ENCODE assay signal across 8 cellular contexts in the genomic region with DNA sequence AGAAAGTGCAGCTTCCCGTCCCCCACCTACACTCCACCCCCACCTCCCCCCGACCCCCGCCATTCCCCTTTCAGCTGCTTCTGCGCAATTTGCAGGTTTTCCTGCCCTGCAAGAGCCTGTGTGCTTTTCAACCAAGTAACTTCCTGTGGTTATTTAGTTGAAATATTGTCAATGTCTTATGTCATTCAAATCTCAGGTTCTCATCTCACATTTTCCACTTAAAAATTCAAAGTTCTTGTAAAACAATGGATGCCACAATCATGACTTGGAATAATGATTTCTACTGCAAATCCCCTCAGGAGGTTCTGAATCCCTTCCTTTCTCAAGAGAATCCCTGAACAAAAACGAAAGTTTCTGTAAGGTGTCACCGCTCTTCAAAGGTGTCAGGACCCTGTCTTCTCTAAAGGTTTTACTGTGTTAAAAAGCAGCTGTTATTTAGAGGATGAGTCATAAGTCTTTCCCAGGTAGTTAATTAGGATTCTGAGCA. TPM values are rescaled to one million over a fixed set of nuclear protein-coding genes. Genes with fewer than 3 reads are reported as not detected.
DNase-seq lines count a peak whose midpoint lies in the region; ATAC-seq and TF ChIP-seq lines count a peak whose summit lies in the region.

No MANE protein-coding gene starts in this region.

- peak; percentile 38 for DNase-seq in activated gamma-delta T cell treated with Interleukin-2 at 50 U/mL for 16 hours
- no peak for DNase-seq in activated gamma-delta T cell (lab: John Stamatoyannopoulos, UW)
- DNase-seq in activated CD4-positive, alpha-beta T cell treated with anti-CD3 and anti-CD28 coated beads for 36 hours = peak; percentile 44
- peak; percentile 10 to 52 for DNase-seq in erythroblast (lab: John Stamatoyannopoulos, UW)
- DNase-seq in spleen = no peak
- no peak for DNase-seq in NCI-H2196 treated with DMSO at 0.1 percent for 48 hours (lab: John Stamatoyannopoulos, UW; ENCODE audit: unreplicated experiment)
- DNase-seq in MV-4-11 (lab: John Stamatoyannopoulos, UW) = no peak

- H3K36me3 ChIP-seq in spleen = peaks cover 0 to 14% (median 2%) of the 10 kb centered on the region in 6 donors

- H3K4me1 Mint-ChIP-seq in activated CD4-positive, alpha-beta T cell treated with anti-CD3 and anti-CD28 coated beads for 36 hours = peaks cover 48% of the 10 kb centered on the region

- peak overlapping the region in 6 of 8 donors; percentile 61 to 97 (median 72) for H3K4me3 ChIP-seq in spleen

- TF ChIP-seq CTCF in spleen (IDR thresholded peaks at IDR 0.05 in 8 of 11, conservative IDR thresholded peaks at IDR 0.05 in 3 of 11) = no peak

- H3K27me3 ChIP-seq in spleen (replicated peaks in 1 of 7) = no peaks in the 10 kb centered on the region

- H3K27ac ChIP-seq in spleen = peak overlapping the region; percentile 95 to 100 (median 98)

- POLR2A ChIA-PET in activated CD4-positive, alpha-beta T cell treated with anti-CD3 and anti-CD28 coated beads for 36 hours (lab: Charles Lee) = interaction anchor here (0.5 to 2.6 kb wide), 8 partner anchors 13 to 761 kb away, joined by 3 to 24 read pairs (median 6); a partner anchor contains a TSS

- peaks cover 0 to 10% (median 2%) of the 10 kb centered on the region in 8 donors for H3K9me3 ChIP-seq in spleen

- H3K4me3 Mint-ChIP-seq in activated CD4-positive, alpha-beta T cell treated with anti-CD3 and anti-CD28 coated beads for 36 hours = peak overlapping the region; percentile 97

- H3K36me3 Mint-ChIP-seq in activated CD4-positive, alpha-beta T cell treated with anti-CD3 and anti-CD28 coated beads for 36 hours (ENCODE audit: low read depth) = peaks cover 43% of the 10 kb centered on the region

- 10 to 17% (median 11%) methylated on average over 6 of the region's 6 CpGs for WGBS in spleen, 5 donors

- no peaks in the 10 kb centered on the region for H3K27me3 Mint-ChIP-seq in activated CD4-positive, alpha-beta T cell treated with anti-CD3 and anti-CD28 coated beads for 36 hours

- CTCF ChIA-PET in activated CD4-positive, alpha-beta T cell treated with anti-CD3 and anti-CD28 coated beads for 36 hours (lab: Charles Lee) = interaction anchor here (0.6 to 5.4 kb wide), 4 partner anchors 32 to 406 kb away, joined by 3 to 38 read pairs (median 3); a partner anchor contains a TSS

- ATAC-seq in activated CD4-positive, alpha-beta T cell treated with anti-CD3 and anti-CD28 coated beads for 36 hours = no peak
- no peak for ATAC-seq in GM19351 (IDR thresholded peaks at IDR 0.05; ENCODE audit: unreplicated experiment)

- intact Hi-C loops in activated CD4-positive, alpha-beta T cell treated with anti-CD3 and anti-CD28 coated beads for 36 hours (cut with DNase I, micrococcal nuclease) = loop anchor here (1.0 to 10.0 kb wide), 16 partner anchors 32 to 1769 kb away; a partner anchor contains a TSS
- intact Hi-C loops in spleen (cut with DNase I; ENCODE audit: low total_unique reads) = no loop called here

- peaks cover 4% of the 10 kb centered on the region for H3K9me3 Mint-ChIP-seq in activated CD4-positive, alpha-beta T cell treated with anti-CD3 and anti-CD28 coated beads for 36 hours (ENCODE audit: low read depth)

- peaks cover 4 to 78% (median 56%) of the 10 kb centered on the region in 6 donors for H3K4me1 ChIP-seq in spleen

- peak overlapping the region; percentile 99 for H3K27ac Mint-ChIP-seq in activated CD4-positive, alpha-beta T cell treated with anti-CD3 and anti-CD28 coated beads for 36 hours

- TF ChIP-seq POLR2A in erythroblast (IDR thresholded peaks at IDR 0.05; ENCODE audit: low read length) (no peak), spleen (IDR thresholded peaks at IDR 0.05) (no peak)

RNA-seq across cellular contexts. Expression of a gene that starts 31.6 kb away (rescaled TPM):
- 100 to 1,000 TPM; 143 to 193 TPM for total RNA-seq in activated CD4-positive, alpha-beta T cell treated with anti-CD3 and anti-CD28 coated beads for 36 hours
- 10 to 100 TPM; 22.0 to 61.4 (median 49.2) TPM for total RNA-seq in spleen
- polyA plus RNA-seq in spleen = 10 to 100 TPM; 16.0 to 18.8 (median 17.1) TPM

RNA-seq across cellular contexts. Expression of a gene that starts 31.8 kb away (rescaled TPM):
- 1 to 10 TPM; 2.9 to 3.0 TPM for total RNA-seq in activated CD4-positive, alpha-beta T cell treated with anti-CD3 and anti-CD28 coated beads for 36 hours
- 1 to 10 TPM in 5 of 7 donors, under 1 TPM in 2; 0.51 to 1.4 (median 1.0) TPM for total RNA-seq in spleen
- 1 to 10 TPM in 2 of 3 donors, under 1 TPM in 1; 0.96 to 2.2 (median 1.6) TPM for polyA plus RNA-seq in spleen

RNA-seq across cellular contexts. Expression of a gene that starts 42.3 kb away (rescaled TPM):
- total RNA-seq in activated CD4-positive, alpha-beta T cell treated with anti-CD3 and anti-CD28 coated beads for 36 hours = not detected
- 1 to 10 TPM in 3 of 7 donors, under 1 TPM in 4; 0.32 to 1.6 (median 0.77) TPM for total RNA-seq in spleen
- polyA plus RNA-seq in spleen = 1 to 10 TPM in 1 of 3 donors, under 1 TPM in 2; 0.57 to 1.5 (median 0.97) TPM

Comparison
In these comparisons a context has a peak if more than half of its experiments do, and no peak if none do; other contexts are left out.
1. DNase-seq: peak in activated gamma-delta T cell treated with Interleukin-2 at 50 U/mL for 16 hours (single experiment), activated CD4-positive, alpha-beta T cell treated with anti-CD3 and anti-CD28 coated beads for 36 hours (single experiment) and erythroblast (2 of 2); none in activated gamma-delta T cell (single experiment), spleen (single experiment), NCI-H2196 treated with DMSO at 0.1 percent for 48 hours (single experiment) and MV-4-11 (single experiment).